In genomic region chr6:25832670-25833069, GRCh38 we compare ENCODE assay signal across 2 cellular contexts.
TF ChIP-seq lines count a peak whose summit lies in the region.

No MANE protein-coding gene starts in this region.

TF ChIP-seq in A549, 52 proteins besides CTCF, POLR2A, EP300 and RAD21:
- no peak for TF ChIP-seq ZNF302 (CRISPR knock-in tag; IDR thresholded peaks at IDR 0.05)

TF ChIP-seq in HepG2, 621 proteins besides CTCF, POLR2A, EP300 and RAD21 (continues in another document):
- TF ChIP-seq IKZF4 (CRISPR knock-in tag; IDR thresholded peaks at IDR 0.05; ENCODE audit: borderline replicate concordance, low read depth, not compliant biosample characterization) (no peak), ZNF326 (CRISPR knock-in tag; IDR thresholded peaks at IDR 0.05; ENCODE audit: borderline replicate concordance) (no peak), NAIF1 (CRISPR knock-in tag; IDR thresholded peaks at IDR 0.05; ENCODE audit: borderline replicate concordance) (no peak; the same call in 1 of the 2 replicates), ZBTB8A (CRISPR knock-in tag; IDR thresholded peaks at IDR 0.05; ENCODE audit: borderline replicate concordance, low read depth) (no peak), SOX6 (IDR thresholded peaks at IDR 0.05) (no peak), SOX6 (CRISPR knock-in tag; IDR thresholded peaks at IDR 0.05) (peak; percentile 4; the same call in 1 of the 2 replicates), NRL (CRISPR knock-in tag; IDR thresholded peaks at IDR 0.05; ENCODE audit: borderline replicate concordance) (no peak), KMT2B (CRISPR knock-in tag; IDR thresholded peaks at IDR 0.05) (no peak), PHB2 (IDR thresholded peaks at IDR 0.05; ENCODE audit: partially characterized antibody) (no peak), ASH2L (IDR thresholded peaks at IDR 0.05; ENCODE audit: insufficient read length, low read depth, low read length) (peak; percentile 15), REPIN1 (CRISPR knock-in tag; IDR thresholded peaks at IDR 0.05; ENCODE audit: borderline replicate concordance, low read depth) (no peak), HNF4G (IDR thresholded peaks at IDR 0.05; ENCODE audit: borderline replicate concordance, low read depth, low read length) (no peak), HNF4G (CRISPR knock-in tag; IDR thresholded peaks at IDR 0.05; ENCODE audit: borderline replicate concordance, low read depth) (peak; percentile 33; the same call in 1 of the 2 replicates), ISX (CRISPR knock-in tag; conservative IDR thresholded peaks at IDR 0.05) (no peak), HOXA5 (CRISPR knock-in tag; IDR thresholded peaks at IDR 0.05) (no peak), SMAD1 (CRISPR knock-in tag; IDR thresholded peaks at IDR 0.05; ENCODE audit: borderline replicate concordance, low read depth) (no peak), NONO (IDR thresholded peaks at IDR 0.05) (no peak), NONO (CRISPR knock-in tag; conservative IDR thresholded peaks at IDR 0.05) (no peak), SIN3A (IDR thresholded peaks at IDR 0.05; ENCODE audit: borderline replicate concordance, low read depth, low read length) (no peak), GLI4 (CRISPR knock-in tag; IDR thresholded peaks at IDR 0.05; ENCODE audit: borderline replicate concordance) (no peak), SMAD3 (CRISPR knock-in tag; IDR thresholded peaks at IDR 0.05) (0 out of 2 replicates have a peak, but pooled peaks have one; percentile 7), ZBTB34 (CRISPR knock-in tag; IDR thresholded peaks at IDR 0.05) (no peak), ZNF713 (CRISPR knock-in tag; IDR thresholded peaks at IDR 0.05) (0 out of 2 replicates have a peak, but pooled peaks have one; percentile 52), ADNP (CRISPR knock-in tag; IDR thresholded peaks at IDR 0.05) (no peak), ZBTB46 (CRISPR knock-in tag; IDR thresholded peaks at IDR 0.05; ENCODE audit: borderline replicate concordance) (no peak), ZNF691 (CRISPR knock-in tag; IDR thresholded peaks at IDR 0.05; ENCODE audit: borderline replicate concordance, low read depth) (no peak), ATF7 (IDR thresholded peaks at IDR 0.05) (no peak), ATF7 (CRISPR knock-in tag; IDR thresholded peaks at IDR 0.05) (no peak), ZNF121 (CRISPR knock-in tag; IDR thresholded peaks at IDR 0.05) (peak; percentile 98), ZNF567 (CRISPR knock-in tag; IDR thresholded peaks at IDR 0.05; ENCODE audit: borderline replicate concordance) (0 out of 2 replicates have a peak, but pooled peaks have one; percentile 28), HOXD1 (CRISPR knock-in tag; IDR thresholded peaks at IDR 0.05) (no peak), RBAK (CRISPR knock-in tag; IDR thresholded peaks at IDR 0.05) (no peak), ZNF263 (CRISPR knock-in tag; IDR thresholded peaks at IDR 0.05) (no peak), ARHGAP35 (CRISPR knock-in tag; IDR thresholded peaks at IDR 0.05; ENCODE audit: borderline replicate concordance) (no peak), ZMYM2 (CRISPR knock-in tag; IDR thresholded peaks at IDR 0.05) (no peak), KLF12 (CRISPR knock-in tag; IDR thresholded peaks at IDR 0.05; ENCODE audit: borderline replicate concordance) (no peak), HMGXB4 (CRISPR knock-in tag; IDR thresholded peaks at IDR 0.05; ENCODE audit: borderline replicate concordance in 1 of 2, low read depth in 1 of 2) (no peak), CEBPG (CRISPR knock-in tag; IDR thresholded peaks at IDR 0.05) (peak; percentile 19; the same call in 1 of the 2 replicates), KLF16 (CRISPR knock-in tag; IDR thresholded peaks at IDR 0.05) (no peak), ZNF331 (CRISPR knock-in tag; IDR thresholded peaks at IDR 0.05) (no peak), ZMYM3 (CRISPR knock-in tag; IDR thresholded peaks at IDR 0.05) (peak; percentile 51; the same call in 1 of the 2 replicates)
- TF ChIP-seq, protein P1, sequence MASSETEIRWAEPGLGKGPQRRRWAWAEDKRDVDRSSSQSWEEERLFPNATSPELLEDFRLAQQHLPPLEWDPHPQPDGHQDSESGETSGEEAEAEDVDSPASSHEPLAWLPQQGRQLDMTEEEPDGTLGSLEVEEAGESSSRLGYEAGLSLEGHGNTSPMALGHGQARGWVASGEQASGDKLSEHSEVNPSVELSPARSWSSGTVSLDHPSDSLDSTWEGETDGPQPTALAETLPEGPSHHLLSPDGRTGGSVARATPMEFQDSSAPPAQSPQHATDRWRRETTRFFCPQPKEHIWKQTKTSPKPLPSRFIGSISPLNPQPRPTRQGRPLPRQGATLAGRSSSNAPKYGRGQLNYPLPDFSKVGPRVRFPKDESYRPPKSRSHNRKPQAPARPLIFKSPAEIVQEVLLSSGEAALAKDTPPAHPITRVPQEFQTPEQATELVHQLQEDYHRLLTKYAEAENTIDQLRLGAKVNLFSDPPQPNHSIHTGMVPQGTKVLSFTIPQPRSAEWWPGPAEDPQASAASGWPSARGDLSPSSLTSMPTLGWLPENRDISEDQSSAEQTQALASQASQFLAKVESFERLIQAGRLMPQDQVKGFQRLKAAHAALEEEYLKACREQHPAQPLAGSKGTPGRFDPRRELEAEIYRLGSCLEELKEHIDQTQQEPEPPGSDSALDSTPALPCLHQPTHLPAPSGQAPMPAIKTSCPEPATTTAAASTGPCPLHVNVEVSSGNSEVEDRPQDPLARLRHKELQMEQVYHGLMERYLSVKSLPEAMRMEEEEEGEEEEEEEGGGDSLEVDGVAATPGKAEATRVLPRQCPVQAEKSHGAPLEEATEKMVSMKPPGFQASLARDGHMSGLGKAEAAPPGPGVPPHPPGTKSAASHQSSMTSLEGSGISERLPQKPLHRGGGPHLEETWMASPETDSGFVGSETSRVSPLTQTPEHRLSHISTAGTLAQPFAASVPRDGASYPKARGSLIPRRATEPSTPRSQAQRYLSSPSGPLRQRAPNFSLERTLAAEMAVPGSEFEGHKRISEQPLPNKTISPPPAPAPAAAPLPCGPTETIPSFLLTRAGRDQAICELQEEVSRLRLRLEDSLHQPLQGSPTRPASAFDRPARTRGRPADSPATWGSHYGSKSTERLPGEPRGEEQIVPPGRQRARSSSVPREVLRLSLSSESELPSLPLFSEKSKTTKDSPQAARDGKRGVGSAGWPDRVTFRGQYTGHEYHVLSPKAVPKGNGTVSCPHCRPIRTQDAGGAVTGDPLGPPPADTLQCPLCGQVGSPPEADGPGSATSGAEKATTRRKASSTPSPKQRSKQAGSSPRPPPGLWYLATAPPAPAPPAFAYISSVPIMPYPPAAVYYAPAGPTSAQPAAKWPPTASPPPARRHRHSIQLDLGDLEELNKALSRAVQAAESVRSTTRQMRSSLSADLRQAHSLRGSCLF (CRISPR knock-in tag; IDR thresholded peaks at IDR 0.05; ENCODE audit: borderline replicate concordance), result no peak
- TF ChIP-seq, protein P2, sequence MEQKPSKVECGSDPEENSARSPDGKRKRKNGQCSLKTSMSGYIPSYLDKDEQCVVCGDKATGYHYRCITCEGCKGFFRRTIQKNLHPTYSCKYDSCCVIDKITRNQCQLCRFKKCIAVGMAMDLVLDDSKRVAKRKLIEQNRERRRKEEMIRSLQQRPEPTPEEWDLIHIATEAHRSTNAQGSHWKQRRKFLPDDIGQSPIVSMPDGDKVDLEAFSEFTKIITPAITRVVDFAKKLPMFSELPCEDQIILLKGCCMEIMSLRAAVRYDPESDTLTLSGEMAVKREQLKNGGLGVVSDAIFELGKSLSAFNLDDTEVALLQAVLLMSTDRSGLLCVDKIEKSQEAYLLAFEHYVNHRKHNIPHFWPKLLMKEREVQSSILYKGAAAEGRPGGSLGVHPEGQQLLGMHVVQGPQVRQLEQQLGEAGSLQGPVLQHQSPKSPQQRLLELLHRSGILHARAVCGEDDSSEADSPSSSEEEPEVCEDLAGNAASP (CRISPR knock-in tag; IDR thresholded peaks at IDR 0.05; ENCODE audit: borderline replicate concordance), result no peak
- TF ChIP-seq, protein P3, sequence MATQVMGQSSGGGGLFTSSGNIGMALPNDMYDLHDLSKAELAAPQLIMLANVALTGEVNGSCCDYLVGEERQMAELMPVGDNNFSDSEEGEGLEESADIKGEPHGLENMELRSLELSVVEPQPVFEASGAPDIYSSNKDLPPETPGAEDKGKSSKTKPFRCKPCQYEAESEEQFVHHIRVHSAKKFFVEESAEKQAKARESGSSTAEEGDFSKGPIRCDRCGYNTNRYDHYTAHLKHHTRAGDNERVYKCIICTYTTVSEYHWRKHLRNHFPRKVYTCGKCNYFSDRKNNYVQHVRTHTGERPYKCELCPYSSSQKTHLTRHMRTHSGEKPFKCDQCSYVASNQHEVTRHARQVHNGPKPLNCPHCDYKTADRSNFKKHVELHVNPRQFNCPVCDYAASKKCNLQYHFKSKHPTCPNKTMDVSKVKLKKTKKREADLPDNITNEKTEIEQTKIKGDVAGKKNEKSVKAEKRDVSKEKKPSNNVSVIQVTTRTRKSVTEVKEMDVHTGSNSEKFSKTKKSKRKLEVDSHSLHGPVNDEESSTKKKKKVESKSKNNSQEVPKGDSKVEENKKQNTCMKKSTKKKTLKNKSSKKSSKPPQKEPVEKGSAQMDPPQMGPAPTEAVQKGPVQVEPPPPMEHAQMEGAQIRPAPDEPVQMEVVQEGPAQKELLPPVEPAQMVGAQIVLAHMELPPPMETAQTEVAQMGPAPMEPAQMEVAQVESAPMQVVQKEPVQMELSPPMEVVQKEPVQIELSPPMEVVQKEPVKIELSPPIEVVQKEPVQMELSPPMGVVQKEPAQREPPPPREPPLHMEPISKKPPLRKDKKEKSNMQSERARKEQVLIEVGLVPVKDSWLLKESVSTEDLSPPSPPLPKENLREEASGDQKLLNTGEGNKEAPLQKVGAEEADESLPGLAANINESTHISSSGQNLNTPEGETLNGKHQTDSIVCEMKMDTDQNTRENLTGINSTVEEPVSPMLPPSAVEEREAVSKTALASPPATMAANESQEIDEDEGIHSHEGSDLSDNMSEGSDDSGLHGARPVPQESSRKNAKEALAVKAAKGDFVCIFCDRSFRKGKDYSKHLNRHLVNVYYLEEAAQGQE (IDR thresholded peaks at IDR 0.05; ENCODE audit: borderline replicate concordance in 1 of 2, low read depth in 1 of 2, low read length in 2 of 2), result no peak
